Comparison of ENCODE assay signal across 18 cellular contexts in genomic region chr4:78092850-78093249, GRCh38. TPM values are rescaled to one million over a fixed set of nuclear protein-coding genes. Genes with fewer than 3 reads are reported as not detected.
"Had no signal": no experiment of that assay in that cellular context is flagged by ENCODE, and none has a peak within 500 bp of the region (broad histone marks: within the 10 kb centered on the region; RNA-seq: fewer than 3 reads in every experiment).

No MANE protein-coding gene starts in this region.

- H3K36me3 Mint-ChIP-seq: activated CD4-positive, alpha-beta memory T cell treated with anti-CD3 and anti-CD28 coated beads for 36 hours; activated CD8-positive, alpha-beta memory T cell treated with anti-CD3 and anti-CD28 coated beads, Interleukin-2, amount 10 ng/mL, durations not matched to agents 7 days and 5 days; activated naive CD4-positive, alpha-beta T cell treated with anti-CD3 and anti-CD28 coated beads, Interleukin-2, amount 10 ng/mL, durations not matched to agents 7 days and 5 days; natural killer cell had no signal

- H3K4me3 ChIP-seq: cardiac muscle cell, esophagus muscularis mucosa, left lung, right atrium auricular region, skin epidermis had no signal

- H3K27ac Mint-ChIP-seq: activated CD4-positive, alpha-beta memory T cell treated with anti-CD3 and anti-CD28 coated beads for 36 hours; activated CD4-positive, alpha-beta T cell treated with anti-CD3 and anti-CD28 coated beads for 36 hours; activated CD8-positive, alpha-beta memory T cell treated with anti-CD3 and anti-CD28 coated beads, Interleukin-2, amount 10 ng/mL, durations not matched to agents 7 days and 5 days; activated naive CD4-positive, alpha-beta T cell treated with anti-CD3 and anti-CD28 coated beads, Interleukin-2, amount 10 ng/mL, durations not matched to agents 7 days and 5 days; natural killer cell; T-helper 1 cell treated with Interleukin-12 subunit alpha and Interleukin-12 subunit beta and Interleukin-4 antibody, amounts not matched to agents 30 μg/mL and 1 μg/mL, for 36 hours had no signal

- H3K9me3 ChIP-seq: esophagus muscularis mucosa, left lung, right atrium auricular region had no signal

- DNase-seq: activated CD4-positive, alpha-beta memory T cell treated with anti-CD3 and anti-CD28 coated beads for 36 hours; activated CD4-positive, alpha-beta T cell treated with anti-CD3 and anti-CD28 coated beads for 36 hours; activated CD8-positive, alpha-beta memory T cell treated with anti-CD3 and anti-CD28 coated beads, Interleukin-2, amount 10 ng/mL, durations not matched to agents 7 days and 5 days; activated naive CD4-positive, alpha-beta T cell treated with anti-CD3 and anti-CD28 coated beads, Interleukin-2, amount 10 ng/mL, durations not matched to agents 7 days and 5 days; activated T-cell treated with anti-CD3 and anti-CD28 coated beads, Interleukin-2, amount 50 U/mL, for 1 hour; kidney; left lung; natural killer cell; occipital lobe; stimulated activated CD4-positive, alpha-beta T cell treated with anti-CD3 and anti-CD28 coated beads, Interleukin-15, amount 100 ng/mL, for 24 hours; stimulated activated CD4-positive, alpha-beta T cell treated with anti-CD3 and anti-CD28 coated beads, Interleukin-4, amount 100 ng/mL, for 24 hours; stimulated activated naive CD8-positive, alpha-beta T cell treated with anti-CD3 and anti-CD28 coated beads, Interleukin-15, Interleukin-2, amounts not matched to agents 100 U/mL and 50 U/mL, for 24 hours; WERI-Rb-1 had no signal

- H3K4me3 Mint-ChIP-seq: activated CD4-positive, alpha-beta memory T cell treated with anti-CD3 and anti-CD28 coated beads for 36 hours; activated CD4-positive, alpha-beta T cell treated with anti-CD3 and anti-CD28 coated beads for 36 hours; activated CD8-positive, alpha-beta memory T cell treated with anti-CD3 and anti-CD28 coated beads, Interleukin-2, amount 10 ng/mL, durations not matched to agents 7 days and 5 days; activated naive CD4-positive, alpha-beta T cell treated with anti-CD3 and anti-CD28 coated beads, Interleukin-2, amount 10 ng/mL, durations not matched to agents 7 days and 5 days; natural killer cell; T-helper 1 cell treated with Interleukin-12 subunit alpha and Interleukin-12 subunit beta and Interleukin-4 antibody, amounts not matched to agents 30 μg/mL and 1 μg/mL, for 36 hours had no signal

- H3K27ac ChIP-seq: cardiac muscle cell, esophagus muscularis mucosa, left lung, right atrium auricular region, skin epidermis, WERI-Rb-1 had no signal

- H3K4me1 Mint-ChIP-seq: activated CD4-positive, alpha-beta T cell treated with anti-CD3 and anti-CD28 coated beads for 36 hours; activated CD8-positive, alpha-beta memory T cell treated with anti-CD3 and anti-CD28 coated beads, Interleukin-2, amount 10 ng/mL, durations not matched to agents 7 days and 5 days; activated naive CD4-positive, alpha-beta T cell treated with anti-CD3 and anti-CD28 coated beads, Interleukin-2, amount 10 ng/mL, durations not matched to agents 7 days and 5 days; natural killer cell had no signal

- H3K36me3 ChIP-seq: cardiac muscle cell, esophagus muscularis mucosa, left lung, right atrium auricular region, WERI-Rb-1 had no signal

- H3K27me3 ChIP-seq: cardiac muscle cell, esophagus muscularis mucosa, left lung, right atrium auricular region had no signal

- H3K4me1 ChIP-seq: esophagus muscularis mucosa, left lung, right atrium auricular region had no signal

- ATAC-seq: activated CD4-positive, alpha-beta T cell treated with anti-CD3 and anti-CD28 coated beads for 36 hours; activated CD8-positive, alpha-beta memory T cell treated with anti-CD3 and anti-CD28 coated beads, Interleukin-2, amount 10 ng/mL, durations not matched to agents 7 days and 5 days; left lung; natural killer cell; stimulated activated naive CD8-positive, alpha-beta T cell treated with anti-CD3 and anti-CD28 coated beads, Interleukin-15, Interleukin-2, amounts not matched to agents 100 U/mL and 50 U/mL, for 24 hours had no signal

- FAIRE-seq: kidney had no signal

- H3K9me3 Mint-ChIP-seq: activated naive CD4-positive, alpha-beta T cell treated with anti-CD3 and anti-CD28 coated beads, Interleukin-2, amount 10 ng/mL, durations not matched to agents 7 days and 5 days; natural killer cell; T-helper 1 cell treated with Interleukin-12 subunit alpha and Interleukin-12 subunit beta and Interleukin-4 antibody, amounts not matched to agents 30 μg/mL and 1 μg/mL, for 36 hours had no signal

RNA-seq across cellular contexts. Expression of gene FRAS1, which starts 35.7 kb away (rescaled TPM):
- total RNA-seq: activated CD4-positive, alpha-beta memory T cell treated with anti-CD3 and anti-CD28 coated beads for 36 hours had no signal
